In the genomic region with DNA sequence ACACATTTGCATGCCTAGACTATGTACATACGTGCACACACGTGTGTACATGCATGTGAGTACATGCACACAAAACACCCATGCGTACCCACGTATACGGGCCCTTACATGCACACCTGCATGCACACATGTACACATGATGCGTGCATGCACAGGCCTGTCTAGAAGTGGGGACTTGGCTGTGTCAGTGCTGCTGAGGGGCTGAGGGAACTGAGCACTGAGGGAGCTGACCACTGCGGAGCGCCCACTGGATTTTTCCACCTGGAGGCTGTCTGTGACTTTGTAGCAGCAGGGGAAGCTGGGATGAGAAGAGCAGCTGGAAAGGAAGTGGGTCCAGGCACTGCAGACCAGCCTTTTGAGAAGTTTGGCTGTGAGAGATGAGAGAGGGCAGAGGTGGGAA, we compare ENCODE assay signal across 25 cellular contexts. TPM values are rescaled to one million over a fixed set of nuclear protein-coding genes. Genes with fewer than 3 reads are reported as not detected.
DNase-seq lines count a peak whose midpoint lies in the region; ATAC-seq and TF ChIP-seq lines count a peak whose summit lies in the region.
"Had no signal": no experiment of that assay in that cellular context is flagged by ENCODE, and none has a peak within 500 bp of the region (broad histone marks: within the 10 kb centered on the region; RNA-seq: fewer than 3 reads in every experiment).

No MANE protein-coding gene starts in this region.

- no peak overlapping the region for H3K9ac ChIP-seq in neural progenitor cell

- H4K20me1 ChIP-seq in neural progenitor cell (ENCODE audit: low read depth), result no peaks in the 10 kb centered on the region

- no peak overlapping the region for H3K4me3 Mint-ChIP-seq in activated T-cell treated with anti-CD3 and anti-CD28 coated beads, Interleukin-2, amount 50 U/mL, for 72 hours
- no peak overlapping the region for H3K4me3 Mint-ChIP-seq in endothelial cell (ENCODE audit: unreplicated experiment)
- no peak overlapping the region for H3K4me3 Mint-ChIP-seq in neural progenitor cell
- no peak overlapping the region for H3K4me3 Mint-ChIP-seq in activated T-helper 17 cell treated with anti-CD3 and anti-CD28 coated beads, Interleukin-2, amount 50 U/mL, for 72 hours
- H3K4me3 Mint-ChIP-seq: CD8-positive, alpha-beta T cell; GM23338 had no signal

- H3K4me3 ChIP-seq in H7 (ENCODE audit: insufficient read depth, low read depth, low read length) (no peak overlapping the region), neural progenitor cell (no peak overlapping the region)
- H3K4me3 ChIP-seq: GM12878, GM23338 had no signal

- H2AFZ ChIP-seq in neural progenitor cell (replicated peaks), result no peak overlapping the region
- H2AFZ ChIP-seq: GM23338 had no signal

- H3K27ac ChIP-seq in neural progenitor cell, result no peak overlapping the region
- H3K27ac ChIP-seq in foreskin keratinocyte, result no peak overlapping the region
- H3K27ac ChIP-seq: 22Rv1 had no signal

- H3K9me3 Mint-ChIP-seq in activated T-cell treated with anti-CD3 and anti-CD28 coated beads, Interleukin-2, amount 50 U/mL, for 72 hours, result no peaks in the 10 kb centered on the region
- H3K9me3 Mint-ChIP-seq in endothelial cell (ENCODE audit: unreplicated experiment) (no peaks in the 10 kb centered on the region), neural progenitor cell (no peaks in the 10 kb centered on the region)
- H3K9me3 Mint-ChIP-seq in activated T-helper 17 cell treated with anti-CD3 and anti-CD28 coated beads, Interleukin-2, amount 50 U/mL, for 72 hours, result no peaks in the 10 kb centered on the region
- H3K9me3 Mint-ChIP-seq: CD8-positive, alpha-beta T cell; GM23338 had no signal

- no peaks in the 10 kb centered on the region for H3K4me1 Mint-ChIP-seq in activated T-cell treated with anti-CD3 and anti-CD28 coated beads, Interleukin-2, amount 50 U/mL, for 72 hours (ENCODE audit: low read depth)
- H3K4me1 Mint-ChIP-seq in endothelial cell (ENCODE audit: unreplicated experiment) (peaks cover 17% of the 10 kb centered on the region), neural progenitor cell (peaks cover 15% of the 10 kb centered on the region)
- no peaks in the 10 kb centered on the region for H3K4me1 Mint-ChIP-seq in activated T-helper 17 cell treated with anti-CD3 and anti-CD28 coated beads, Interleukin-2, amount 50 U/mL, for 72 hours

- no peaks in the 10 kb centered on the region for H3K27me3 Mint-ChIP-seq in activated T-cell treated with anti-CD3 and anti-CD28 coated beads, Interleukin-2, amount 50 U/mL, for 72 hours (ENCODE audit: low read depth)
- H3K27me3 Mint-ChIP-seq in endothelial cell (ENCODE audit: unreplicated experiment), result peaks cover 9% of the 10 kb centered on the region
- peaks cover 22% of the 10 kb centered on the region for H3K27me3 Mint-ChIP-seq in neural progenitor cell (ENCODE audit: insufficient read depth, low read depth)
- H3K27me3 Mint-ChIP-seq in activated T-helper 17 cell treated with anti-CD3 and anti-CD28 coated beads, Interleukin-2, amount 50 U/mL, for 72 hours, result no peaks in the 10 kb centered on the region

- no peak for TF ChIP-seq CTCF in endothelial cell (IDR thresholded peaks at IDR 0.05; ENCODE audit: unreplicated experiment)
- no peak for TF ChIP-seq CTCF in neural progenitor cell (IDR thresholded peaks at IDR 0.05)
- no peak for TF ChIP-seq CTCF in foreskin keratinocyte (conservative IDR thresholded peaks at IDR 0.05)

- H3K36me3 ChIP-seq in H7 (replicated peaks; ENCODE audit: control insufficient read depth, insufficient read depth, low read length) (no peaks in the 10 kb centered on the region), neural progenitor cell (no peaks in the 10 kb centered on the region)

- no peak overlapping the region for H3K4me2 ChIP-seq in neural progenitor cell
- H3K4me2 ChIP-seq: GM23338 had no signal

- H3K27me3 ChIP-seq in H7 (ENCODE audit: control insufficient read depth, insufficient read depth, low read length) (no peaks in the 10 kb centered on the region), neural progenitor cell (no peaks in the 10 kb centered on the region), foreskin keratinocyte (no peaks in the 10 kb centered on the region)

- no peaks in the 10 kb centered on the region for H3K79me2 ChIP-seq in neural progenitor cell (ENCODE audit: low read depth)

- H3K9me3 ChIP-seq in neural progenitor cell (ENCODE audit: low read depth), result no peaks in the 10 kb centered on the region

- H3K4me1 ChIP-seq in neural progenitor cell (peaks cover 11% of the 10 kb centered on the region), foreskin keratinocyte (no peaks in the 10 kb centered on the region)

- DNase-seq in activated T-cell treated with anti-CD3 and anti-CD28 coated beads, Interleukin-2, amount 50 U/mL, for 72 hours, result no peak
- no peak for DNase-seq in activated T-cell treated with anti-CD3 and anti-CD28 coated beads, Interleukin-2, amount 50 U/mL, for 1 hour
- peak; percentile 27 for DNase-seq in H7
- DNase-seq in endothelial cell (ENCODE audit: low spot score), result no peak
- DNase-seq in neural progenitor cell (ENCODE audit: low spot score), result no peak
- no peak for DNase-seq in foreskin keratinocyte
- DNase-seq: ACHN; C1 segment of cervical spinal cord; CD8-positive, alpha-beta T cell; DND-41; KBM-7; NCI-H1092; NCI-H1436; NCI-H187 treated with DMSO at 0.1 percent for 48 hours; NCI-H2107; NCI-H446 treated with DMSO at 0.1 percent for 48 hours; NCI-H526 treated with DMSO at 0.1 percent for 48 hours; OCI-M1; SHP77 had no signal

- ATAC-seq in activated T-cell treated with anti-CD3 and anti-CD28 coated beads, Interleukin-2, amount 50 U/mL, for 72 hours (replicated peaks in 1 of 2), result no peak
- ATAC-seq in HG03354 (IDR thresholded peaks at IDR 0.05; ENCODE audit: poor library complexity, severe bottlenecking, unreplicated experiment) (no peak), foreskin keratinocyte (no peak)
- no peak for ATAC-seq in activated T-helper 17 cell treated with anti-CD3 and anti-CD28 coated beads, Interleukin-2, amount 50 U/mL, for 72 hours (replicated peaks)
- ATAC-seq: CD8-positive, alpha-beta T cell; GM12878; HCT116 had no signal

- H3K27ac Mint-ChIP-seq in activated T-cell treated with anti-CD3 and anti-CD28 coated beads, Interleukin-2, amount 50 U/mL, for 72 hours, result peak overlapping the region; percentile 12
- H3K27ac Mint-ChIP-seq in endothelial cell (ENCODE audit: unreplicated experiment), result peak overlapping the region; percentile 39
- H3K27ac Mint-ChIP-seq in neural progenitor cell, result peak overlapping the region; percentile 40
- H3K27ac Mint-ChIP-seq in activated T-helper 17 cell treated with anti-CD3 and anti-CD28 coated beads, Interleukin-2, amount 50 U/mL, for 72 hours, result no peak overlapping the region
- H3K27ac Mint-ChIP-seq: CD8-positive, alpha-beta T cell; GM23338 had no signal

- H3K36me3 Mint-ChIP-seq in activated T-cell treated with anti-CD3 and anti-CD28 coated beads, Interleukin-2, amount 50 U/mL, for 72 hours (ENCODE audit: insufficient read depth in 2 of 2), result no peaks in the 10 kb centered on the region
- H3K36me3 Mint-ChIP-seq in endothelial cell (ENCODE audit: low read depth, unreplicated experiment), result no peaks in the 10 kb centered on the region
- no peaks in the 10 kb centered on the region for H3K36me3 Mint-ChIP-seq in neural progenitor cell
- H3K36me3 Mint-ChIP-seq in activated T-helper 17 cell treated with anti-CD3 and anti-CD28 coated beads, Interleukin-2, amount 50 U/mL, for 72 hours (ENCODE audit: low read depth), result no peaks in the 10 kb centered on the region
- H3K36me3 Mint-ChIP-seq: CD8-positive, alpha-beta T cell had no signal

- H3F3A ChIP-seq in neural progenitor cell (ENCODE audit: low read depth), result no peaks in the 10 kb centered on the region

RNA-seq across cellular contexts. Expression of gene PODN, which starts 20.8 kb away (rescaled TPM):
- not detected for total RNA-seq in activated T-cell treated with anti-CD3 and anti-CD28 coated beads, Interleukin-2, amount 50 U/mL, for 72 hours
- total RNA-seq in H7 (2014; rRNA removed; shearing (Covaris generic)), result not detected in 2 replicates
- 0.10 TPM for total RNA-seq in endothelial cell (ENCODE audit: unreplicated experiment)
- total RNA-seq in neural progenitor cell (ENCODE audit: low replicate concordance), result 0.09 TPM in 1 of 2 replicates, not detected in the other
- total RNA-seq in foreskin keratinocyte, result not detected in 2 replicates
- polyA plus RNA-seq in foreskin keratinocyte, result not detected in 2 replicates
- total RNA-seq in activated T-helper 17 cell treated with anti-CD3 and anti-CD28 coated beads, Interleukin-2, amount 50 U/mL, for 72 hours, result not detected
- total RNA-seq: CD8-positive, alpha-beta T cell had no signal
- polyA plus RNA-seq: GM12878 had no signal

RNA-seq across cellular contexts. Expression of gene SLC1A7, which starts 59.6 kb away (rescaled TPM):
- total RNA-seq in activated T-cell treated with anti-CD3 and anti-CD28 coated beads, Interleukin-2, amount 50 U/mL, for 72 hours, result not detected
- 0.18 TPM in 1 of 2 replicates, not detected in the other for total RNA-seq in H7 (2014; rRNA removed; shearing (Covaris generic))
- not detected for total RNA-seq in endothelial cell (ENCODE audit: unreplicated experiment)
- total RNA-seq in neural progenitor cell (ENCODE audit: low replicate concordance), result not detected in 2 replicates
- total RNA-seq in foreskin keratinocyte, result not detected in 2 replicates
- polyA plus RNA-seq in foreskin keratinocyte, result not detected in 2 replicates
- total RNA-seq in activated T-helper 17 cell treated with anti-CD3 and anti-CD28 coated beads, Interleukin-2, amount 50 U/mL, for 72 hours, result not detected
- total RNA-seq: CD8-positive, alpha-beta T cell; GM12878; GM23338 had no signal
- polyA plus RNA-seq: GM12878, GM23338 had no signal
